1 cellular context compared by ENCODE assay signal in genomic region chr10:25934673-25935139, GRCh38.
TF ChIP-seq lines count a peak whose summit lies in the region.

No MANE protein-coding gene starts in this region.

TF ChIP-seq in HEK293, 187 proteins besides CTCF, POLR2A, EP300 and RAD21 (continued from another document and continues in another):
- TF ChIP-seq GFI1B (tag by site-specific recombination; IDR thresholded peaks at IDR 0.05) (no peak), ZFHX2 (tag by site-specific recombination; conservative IDR thresholded peaks at IDR 0.05) (peak; percentile 81; the same call in 1 of the 2 replicates), ZNF555 (tag by site-specific recombination; conservative IDR thresholded peaks at IDR 0.05) (no peak), REST (tag by site-specific recombination; IDR thresholded peaks at IDR 0.05) (peak; percentile 74), ZNF112 (tag by site-specific recombination; IDR thresholded peaks at IDR 0.05) (no peak), ZFP3 (tag by site-specific recombination; IDR thresholded peaks at IDR 0.05; ENCODE audit: low read depth) (no peak), ZNF610 (tag by site-specific recombination; IDR thresholded peaks at IDR 0.05; ENCODE audit: borderline replicate concordance) (peak; percentile 45; the same call in 1 of the 2 replicates), ZNF114 (tag by site-specific recombination; IDR thresholded peaks at IDR 0.05) (no peak), GLIS2 (tag by site-specific recombination; IDR thresholded peaks at IDR 0.05) (peak; percentile 100), ZNF660 (tag by site-specific recombination; IDR thresholded peaks at IDR 0.05) (peak; percentile 29), KLF7 (tag by site-specific recombination; IDR thresholded peaks at IDR 0.05; ENCODE audit: borderline replicate concordance) (peak; percentile 89; the same call in 1 of the 2 replicates), ZSCAN18 (tag by site-specific recombination; IDR thresholded peaks at IDR 0.05) (peak; percentile 54; the same call in 1 of the 2 replicates), ZNF747 (tag by site-specific recombination; IDR thresholded peaks at IDR 0.05) (no peak), ZNF426 (tag by site-specific recombination; IDR thresholded peaks at IDR 0.05) (no peak), ZNF777 (tag by site-specific recombination; IDR thresholded peaks at IDR 0.05; ENCODE audit: borderline replicate concordance) (no peak), ZNF266 (tag by site-specific recombination; IDR thresholded peaks at IDR 0.05; ENCODE audit: low read depth) (no peak), HOXC10 (CRISPR knock-in tag; IDR thresholded peaks at IDR 0.05) (no peak), ZNF626 (tag by site-specific recombination; IDR thresholded peaks at IDR 0.05) (no peak), ZNF76 (tag by site-specific recombination; IDR thresholded peaks at IDR 0.05; ENCODE audit: borderline replicate concordance, low read depth) (peak; percentile 66), ZNF561 (tag by site-specific recombination; IDR thresholded peaks at IDR 0.05; ENCODE audit: borderline replicate concordance) (peak; percentile 83), ZNF239 (tag by site-specific recombination; IDR thresholded peaks at IDR 0.05) (no peak; the same call in 1 of the 2 replicates), BCL11A (tag by site-specific recombination; IDR thresholded peaks at IDR 0.05; ENCODE audit: low read depth) (no peak), REPIN1 (tag by site-specific recombination; IDR thresholded peaks at IDR 0.05; ENCODE audit: low read depth) (no peak), HIC1 (tag by site-specific recombination; IDR thresholded peaks at IDR 0.05) (no peak; the same call in 1 of the 2 replicates), ZSCAN16 (tag by site-specific recombination; IDR thresholded peaks at IDR 0.05) (no peak), ZNF133 (tag by site-specific recombination; IDR thresholded peaks at IDR 0.05) (no peak), SP3 (tag by site-specific recombination; IDR thresholded peaks at IDR 0.05) (peak; percentile 89), ZNF785 (tag by site-specific recombination; IDR thresholded peaks at IDR 0.05) (peak; percentile 93; the same call in 1 of the 2 replicates), SCRT2 (tag by site-specific recombination; IDR thresholded peaks at IDR 0.05) (peak; percentile 100), ZNF175 (tag by site-specific recombination; IDR thresholded peaks at IDR 0.05) (no peak), ZNF677 (tag by site-specific recombination; IDR thresholded peaks at IDR 0.05) (no peak), ZNF548 (tag by site-specific recombination; IDR thresholded peaks at IDR 0.05) (peak; percentile 13; the same call in 1 of the 2 replicates), ZBTB7A (tag by site-specific recombination; IDR thresholded peaks at IDR 0.05; ENCODE audit: low read depth) (peak; percentile 99), ZNF707 (tag by site-specific recombination; IDR thresholded peaks at IDR 0.05) (no peak), ZNF529 (tag by site-specific recombination; IDR thresholded peaks at IDR 0.05; ENCODE audit: insufficient replicate concordance) (no peak), TCF7L2 (IDR thresholded peaks at IDR 0.05; ENCODE audit: borderline replicate concordance, low read depth, low read length) (no peak), KLF1 (tag by site-specific recombination; IDR thresholded peaks at IDR 0.05) (peak; percentile 80), ZBTB26 (tag by site-specific recombination; optimal IDR thresholded peaks at IDR 0.05) (peak; percentile 77), ZNF121 (tag by site-specific recombination; IDR thresholded peaks at IDR 0.05) (no peak), ZNF404 (tag by site-specific recombination; IDR thresholded peaks at IDR 0.05) (no peak), ZBTB1 (tag by site-specific recombination; IDR thresholded peaks at IDR 0.05) (no peak), KLF8 (tag by site-specific recombination; IDR thresholded peaks at IDR 0.05) (peak; percentile 88), ZNF664 (tag by site-specific recombination; IDR thresholded peaks at IDR 0.05) (0 out of 2 replicates have a peak, but pooled peaks have one; percentile 4)
- TF ChIP-seq, protein P1, sequence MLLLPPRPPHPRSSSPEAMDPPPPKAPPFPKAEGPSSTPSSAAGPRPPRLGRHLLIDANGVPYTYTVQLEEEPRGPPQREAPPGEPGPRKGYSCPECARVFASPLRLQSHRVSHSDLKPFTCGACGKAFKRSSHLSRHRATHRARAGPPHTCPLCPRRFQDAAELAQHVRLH (tag by site-specific recombination; IDR thresholded peaks at IDR 0.05), result peak; percentile 75; the same call in 1 of the 2 replicates
- TF ChIP-seq, protein P2, sequence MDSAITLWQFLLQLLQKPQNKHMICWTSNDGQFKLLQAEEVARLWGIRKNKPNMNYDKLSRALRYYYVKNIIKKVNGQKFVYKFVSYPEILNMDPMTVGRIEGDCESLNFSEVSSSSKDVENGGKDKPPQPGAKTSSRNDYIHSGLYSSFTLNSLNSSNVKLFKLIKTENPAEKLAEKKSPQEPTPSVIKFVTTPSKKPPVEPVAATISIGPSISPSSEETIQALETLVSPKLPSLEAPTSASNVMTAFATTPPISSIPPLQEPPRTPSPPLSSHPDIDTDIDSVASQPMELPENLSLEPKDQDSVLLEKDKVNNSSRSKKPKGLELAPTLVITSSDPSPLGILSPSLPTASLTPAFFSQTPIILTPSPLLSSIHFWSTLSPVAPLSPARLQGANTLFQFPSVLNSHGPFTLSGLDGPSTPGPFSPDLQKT (IDR thresholded peaks at IDR 0.05; ENCODE audit: borderline replicate concordance, low read depth, low read length), result no peak
- TF ChIP-seq, protein P3, sequence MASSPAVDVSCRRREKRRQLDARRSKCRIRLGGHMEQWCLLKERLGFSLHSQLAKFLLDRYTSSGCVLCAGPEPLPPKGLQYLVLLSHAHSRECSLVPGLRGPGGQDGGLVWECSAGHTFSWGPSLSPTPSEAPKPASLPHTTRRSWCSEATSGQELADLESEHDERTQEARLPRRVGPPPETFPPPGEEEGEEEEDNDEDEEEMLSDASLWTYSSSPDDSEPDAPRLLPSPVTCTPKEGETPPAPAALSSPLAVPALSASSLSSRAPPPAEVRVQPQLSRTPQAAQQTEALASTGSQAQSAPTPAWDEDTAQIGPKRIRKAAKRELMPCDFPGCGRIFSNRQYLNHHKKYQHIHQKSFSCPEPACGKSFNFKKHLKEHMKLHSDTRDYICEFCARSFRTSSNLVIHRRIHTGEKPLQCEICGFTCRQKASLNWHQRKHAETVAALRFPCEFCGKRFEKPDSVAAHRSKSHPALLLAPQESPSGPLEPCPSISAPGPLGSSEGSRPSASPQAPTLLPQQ (tag by site-specific recombination; IDR thresholded peaks at IDR 0.05), result peak; percentile 93
- TF ChIP-seq, protein P4, sequence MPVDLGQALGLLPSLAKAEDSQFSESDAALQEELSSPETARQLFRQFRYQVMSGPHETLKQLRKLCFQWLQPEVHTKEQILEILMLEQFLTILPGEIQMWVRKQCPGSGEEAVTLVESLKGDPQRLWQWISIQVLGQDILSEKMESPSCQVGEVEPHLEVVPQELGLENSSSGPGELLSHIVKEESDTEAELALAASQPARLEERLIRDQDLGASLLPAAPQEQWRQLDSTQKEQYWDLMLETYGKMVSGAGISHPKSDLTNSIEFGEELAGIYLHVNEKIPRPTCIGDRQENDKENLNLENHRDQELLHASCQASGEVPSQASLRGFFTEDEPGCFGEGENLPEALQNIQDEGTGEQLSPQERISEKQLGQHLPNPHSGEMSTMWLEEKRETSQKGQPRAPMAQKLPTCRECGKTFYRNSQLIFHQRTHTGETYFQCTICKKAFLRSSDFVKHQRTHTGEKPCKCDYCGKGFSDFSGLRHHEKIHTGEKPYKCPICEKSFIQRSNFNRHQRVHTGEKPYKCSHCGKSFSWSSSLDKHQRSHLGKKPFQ (tag by site-specific recombination; IDR thresholded peaks at IDR 0.05), result peak; percentile 58; the same call in 1 of the 2 replicates
- TF ChIP-seq, protein P5, sequence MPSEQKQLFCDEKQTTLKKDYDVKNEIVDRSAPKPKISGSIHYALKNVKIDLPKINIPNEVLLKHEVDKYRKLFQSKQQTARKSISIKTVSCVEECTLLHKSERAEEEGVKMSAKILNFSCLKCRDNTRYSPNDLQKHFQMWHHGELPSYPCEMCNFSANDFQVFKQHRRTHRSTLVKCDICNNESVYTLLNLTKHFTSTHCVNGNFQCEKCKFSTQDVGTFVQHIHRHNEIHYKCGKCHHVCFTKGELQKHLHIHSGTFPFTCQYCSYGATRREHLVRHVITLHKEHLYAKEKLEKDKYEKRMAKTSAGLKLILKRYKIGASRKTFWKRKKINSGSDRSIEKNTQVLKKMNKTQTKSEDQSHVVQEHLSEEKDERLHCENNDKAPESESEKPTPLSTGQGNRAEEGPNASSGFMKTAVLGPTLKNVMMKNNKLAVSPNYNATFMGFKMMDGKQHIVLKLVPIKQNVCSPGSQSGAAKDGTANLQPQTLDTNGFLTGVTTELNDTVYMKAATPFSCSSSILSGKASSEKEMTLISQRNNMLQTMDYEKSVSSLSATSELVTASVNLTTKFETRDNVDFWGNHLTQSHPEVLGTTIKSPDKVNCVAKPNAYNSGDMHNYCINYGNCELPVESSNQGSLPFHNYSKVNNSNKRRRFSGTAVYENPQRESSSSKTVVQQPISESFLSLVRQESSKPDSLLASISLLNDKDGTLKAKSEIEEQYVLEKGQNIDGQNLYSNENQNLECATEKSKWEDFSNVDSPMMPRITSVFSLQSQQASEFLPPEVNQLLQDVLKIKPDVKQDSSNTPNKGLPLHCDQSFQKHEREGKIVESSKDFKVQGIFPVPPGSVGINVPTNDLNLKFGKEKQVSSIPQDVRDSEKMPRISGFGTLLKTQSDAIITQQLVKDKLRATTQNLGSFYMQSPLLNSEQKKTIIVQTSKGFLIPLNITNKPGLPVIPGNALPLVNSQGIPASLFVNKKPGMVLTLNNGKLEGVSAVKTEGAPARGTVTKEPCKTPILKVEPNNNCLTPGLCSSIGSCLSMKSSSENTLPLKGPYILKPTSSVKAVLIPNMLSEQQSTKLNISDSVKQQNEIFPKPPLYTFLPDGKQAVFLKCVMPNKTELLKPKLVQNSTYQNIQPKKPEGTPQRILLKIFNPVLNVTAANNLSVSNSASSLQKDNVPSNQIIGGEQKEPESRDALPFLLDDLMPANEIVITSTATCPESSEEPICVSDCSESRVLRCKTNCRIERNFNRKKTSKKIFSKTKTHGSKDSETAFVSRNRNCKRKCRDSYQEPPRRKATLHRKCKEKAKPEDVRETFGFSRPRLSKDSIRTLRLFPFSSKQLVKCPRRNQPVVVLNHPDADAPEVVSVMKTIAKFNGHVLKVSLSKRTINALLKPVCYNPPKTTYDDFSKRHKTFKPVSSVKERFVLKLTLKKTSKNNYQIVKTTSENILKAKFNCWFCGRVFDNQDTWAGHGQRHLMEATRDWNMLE (tag by site-specific recombination; conservative IDR thresholded peaks at IDR 0.05; ENCODE audit: low read depth), result peak; percentile 47
